In the genomic region with DNA sequence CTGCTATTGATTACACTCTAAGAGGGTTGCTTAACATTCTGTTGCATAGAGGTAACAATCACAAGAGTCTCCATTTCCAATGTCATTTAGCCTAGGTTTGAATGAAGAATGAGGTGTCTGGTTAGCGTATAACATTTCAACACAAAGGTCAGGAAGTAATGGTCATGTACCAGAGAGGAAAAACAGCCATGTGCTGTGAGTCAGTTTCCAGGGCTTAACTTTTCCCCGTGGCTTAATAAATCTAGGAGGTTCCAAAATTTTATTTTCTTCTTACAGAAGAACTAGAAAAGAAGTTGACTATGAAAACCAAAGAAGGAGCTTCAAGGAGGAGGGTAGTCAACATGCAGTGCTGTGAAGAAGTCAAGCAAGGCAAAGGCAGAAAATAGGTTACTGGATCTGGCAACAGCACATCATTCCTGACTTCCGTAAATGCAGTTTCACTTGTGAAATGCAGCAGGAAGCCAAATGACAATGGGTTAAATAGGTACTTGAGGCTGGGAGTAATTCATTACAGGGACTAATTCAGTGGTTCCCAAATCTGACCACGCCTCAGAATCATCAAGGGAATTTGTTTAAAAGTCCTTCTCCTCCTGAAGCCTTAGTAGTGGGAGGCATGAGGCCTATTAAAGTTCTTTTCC, we compare ENCODE assay signal across 16 cellular contexts. TPM values are rescaled to one million over a fixed set of nuclear protein-coding genes. Genes with fewer than 3 reads are reported as not detected.
DNase-seq lines count a peak whose midpoint lies in the region; ATAC-seq, FAIRE-seq and TF ChIP-seq lines count a peak whose summit lies in the region.
"Had no signal": no experiment of that assay in that cellular context is flagged by ENCODE, and none has a peak within 500 bp of the region (broad histone marks: within the 10 kb centered on the region; RNA-seq: fewer than 3 reads in every experiment).

No MANE protein-coding gene starts in this region.

- TF ChIP-seq CTCF in NB4 (IDR thresholded peaks at IDR 0.05; ENCODE audit: low read depth, low read length) (no peak), SK-N-SH (IDR thresholded peaks at IDR 0.05) (no peak)

- H3K4me1 ChIP-seq in CD8-positive, alpha-beta memory T cell (ENCODE audit: insufficient read depth, low read length): no peaks in the 10 kb centered on the region
- no peaks in the 10 kb centered on the region for H3K4me1 ChIP-seq in SK-N-SH (ENCODE audit: control insufficient read depth in 1 of 2, insufficient read depth in 2 of 2, low read depth in 1 of 2, low read length in 1 of 2)

- no peak overlapping the region for H3K4me2 ChIP-seq in SK-N-SH

- peaks cover 6% of the 10 kb centered on the region for H3F3A ChIP-seq in SK-N-SH (replicated peaks; ENCODE audit: insufficient read depth)

- CTCF ChIA-PET in CD8-positive, alpha-beta memory T cell (lab: Charles Lee): no interaction called here
- CTCF ChIA-PET in SK-N-SH (lab: Yijun Ruan, JAX): interaction anchor here (1.2 to 2.4 kb wide), 3 partner anchors 14 to 49 kb away, joined by 3 to 6 read pairs (median 4); no protein-coding TSS in a partner anchor

- no peaks in the 10 kb centered on the region for H3K27me3 ChIP-seq in CD8-positive, alpha-beta memory T cell (ENCODE audit: insufficient read depth, low read length, poor library complexity, severe bottlenecking)
- no peaks in the 10 kb centered on the region for H3K27me3 ChIP-seq in SK-N-SH (ENCODE audit: insufficient read depth)
- H3K27me3 ChIP-seq: ovary had no signal

- no peaks in the 10 kb centered on the region for H3K9me3 Mint-ChIP-seq in CD8-positive, alpha-beta memory T cell
- H3K9me3 Mint-ChIP-seq: effector memory CD8-positive, alpha-beta T cell had no signal

- 90% methylated on average over 4 of the region's 4 CpGs for WGBS in SK-N-SH (ENCODE audit: low lambda C conversion rate)

- TF ChIP-seq RAD21 in SK-N-SH (IDR thresholded peaks at IDR 0.05; ENCODE audit: low read length): no peak

- no peaks in the 10 kb centered on the region for H4K20me1 ChIP-seq in SK-N-SH (ENCODE audit: insufficient read depth)

- H3K9ac ChIP-seq in SK-N-SH: no peak overlapping the region

- no peak overlapping the region for H3K4me3 Mint-ChIP-seq in CD8-positive, alpha-beta memory T cell
- H3K4me3 Mint-ChIP-seq: effector memory CD8-positive, alpha-beta T cell had no signal

- H3K27me3 Mint-ChIP-seq in CD8-positive, alpha-beta memory T cell: peaks cover 0 to 1% of the 10 kb centered on the region in 2 donors
- H3K27me3 Mint-ChIP-seq: effector memory CD8-positive, alpha-beta T cell had no signal

- POLR2A ChIA-PET in CD8-positive, alpha-beta memory T cell (lab: Charles Lee): no interaction called here
- POLR2A ChIA-PET in SK-N-SH (lab: Yijun Ruan, JAX): no interaction called here

- ATAC-seq in GM21381 (IDR thresholded peaks at IDR 0.05; ENCODE audit: unreplicated experiment): no peak
- ATAC-seq: effector memory CD8-positive, alpha-beta T cell had no signal

- H3K27ac ChIP-seq in CD8-positive, alpha-beta memory T cell (ENCODE audit: low read depth, low read length): no peak overlapping the region
- H3K27ac ChIP-seq in SK-N-SH (ENCODE audit: low read depth in 2 of 2, low read length in 1 of 2): no peak overlapping the region
- H3K27ac ChIP-seq: ovary, WERI-Rb-1 had no signal

- H3K9me3 ChIP-seq in CD8-positive, alpha-beta memory T cell (ENCODE audit: low read length): no peaks in the 10 kb centered on the region
- no peaks in the 10 kb centered on the region for H3K9me3 ChIP-seq in SK-N-SH
- H3K9me3 ChIP-seq: ovary had no signal

- FAIRE-seq in GM12891 (lab: Jason Lieb, UNC) (peak; percentile 55), frontal cortex (lab: Jason Lieb, UNC) (no peak)
- FAIRE-seq: islet of Langerhans had no signal

- TF ChIP-seq POLR2A in GM12891 (IDR thresholded peaks at IDR 0.05; ENCODE audit: low read depth, low read length) (no peak), NB4 (IDR thresholded peaks at IDR 0.05; ENCODE audit: extremely low read depth, insufficient read length) (no peak)

- H3K36me3 ChIP-seq in CD8-positive, alpha-beta memory T cell (ENCODE audit: insufficient read depth, low read length): no peaks in the 10 kb centered on the region
- H3K36me3 ChIP-seq in SK-N-SH (replicated peaks in 1 of 2; ENCODE audit: control insufficient read depth in 1 of 2, insufficient read depth in 2 of 2, low read length in 1 of 2): peaks cover 20 to 21% of the 10 kb centered on the region in 2 experiments
- H3K36me3 ChIP-seq: ovary, WERI-Rb-1 had no signal

- peaks cover 4 to 6% (median 5%) of the 10 kb centered on the region in 3 donors for H3K4me1 Mint-ChIP-seq in CD8-positive, alpha-beta memory T cell

- DNase-seq in GM12891 (ENCODE audit: insufficient read length, low spot score): no peak
- DNase-seq in NB4 (ENCODE audit: low read depth): peak; percentile 79
- peak; percentile 81 for DNase-seq in dermis blood vessel endothelial cell
- peak; percentile 84 for DNase-seq in renal cortical epithelial cell (ENCODE audit: low read depth)
- DNase-seq in CD8-positive, alpha-beta memory T cell: no peak
- no peak for DNase-seq in frontal cortex (ENCODE audit: low spot score in 2 of 2)
- no peak for DNase-seq in SK-N-SH
- DNase-seq: activated gamma-delta T cell treated with Interleukin-2 at 50 U/mL for 16 hours; effector memory CD8-positive, alpha-beta T cell; OCI-M1; ovary; stimulated activated CD4-positive, alpha-beta T cell treated with anti-CD3 and anti-CD28 coated beads, Interleukin-12 subunit alpha, Interleukin-12 subunit beta, amount 100 ng/mL, for 4 hours; WERI-Rb-1 had no signal

- no peaks in the 10 kb centered on the region for H3K79me2 ChIP-seq in SK-N-SH (ENCODE audit: insufficient read depth)

- peak overlapping the region in 1 of 8 donors; percentile 7 for H3K27ac Mint-ChIP-seq in CD8-positive, alpha-beta memory T cell
- H3K27ac Mint-ChIP-seq: effector memory CD8-positive, alpha-beta T cell had no signal

- no peaks in the 10 kb centered on the region for H3K9me2 ChIP-seq in SK-N-SH

- H2AFZ ChIP-seq in SK-N-SH (ENCODE audit: low read depth): no peak overlapping the region

- TF ChIP-seq EP300 in SK-N-SH (IDR thresholded peaks at IDR 0.05; ENCODE audit: borderline replicate concordance in 1 of 2, low read depth in 1 of 2, low read length in 1 of 2): no peak

- H3K4me3 ChIP-seq in NB4 (ENCODE audit: low read depth, low read length) (no peak overlapping the region), SK-N-SH (ENCODE audit: low read depth in 2 of 2, low read length in 1 of 2) (no peak overlapping the region)
- no peak overlapping the region for H3K4me3 ChIP-seq in CD8-positive, alpha-beta memory T cell (ENCODE audit: low read length)
- H3K4me3 ChIP-seq: ovary had no signal

- peaks cover 9 to 32% (median 22%) of the 10 kb centered on the region in 3 donors for H3K36me3 Mint-ChIP-seq in CD8-positive, alpha-beta memory T cell

TF ChIP-seq in GM12891, 5 proteins besides CTCF, POLR2A, EP300 and RAD21:
- TF ChIP-seq PAX5 (IDR thresholded peaks at IDR 0.05; ENCODE audit: insufficient read depth, low read length, severe bottlenecking) (no peak), POU2F2 (IDR thresholded peaks at IDR 0.05; ENCODE audit: low read depth, low read length) (no peak), SPI1 (IDR thresholded peaks at IDR 0.05; ENCODE audit: low read depth, low read length) (no peak), TAF1 (IDR thresholded peaks at IDR 0.05; ENCODE audit: low read depth, low read length) (no peak)

TF ChIP-seq in SK-N-SH, 30 proteins besides CTCF, POLR2A, EP300 and RAD21:
- TF ChIP-seq SMC3 (IDR thresholded peaks at IDR 0.05; ENCODE audit: low read depth, low read length) (no peak), FOXJ3 (CRISPR knock-in tag; IDR thresholded peaks at IDR 0.05) (no peak), CHD2 (IDR thresholded peaks at IDR 0.05; ENCODE audit: low read length, partially characterized antibody) (no peak), GABPA (IDR thresholded peaks at IDR 0.05; ENCODE audit: low read depth) (no peak), YY1 (IDR thresholded peaks at IDR 0.05; ENCODE audit: low read depth) (no peak), POLR2AphosphoS5 (IDR thresholded peaks at IDR 0.05; ENCODE audit: low read depth, low read length) (no peak), JUND (IDR thresholded peaks at IDR 0.05) (no peak)

RNA-seq across cellular contexts. Expression of a gene that starts 8.5 kb away (rescaled TPM):
- polyA plus RNA-seq in GM12891 (2012; ENCODE audit: low read depth, missing spikeins): 0.21 TPM
- 0.14 and 0.51 TPM in 2 replicates for total RNA-seq in dermis blood vessel endothelial cell
- total RNA-seq in renal cortical epithelial cell: 0.05 TPM in 1 of 2 replicates, not detected in the other
- total RNA-seq in CD8-positive, alpha-beta memory T cell: under 1 TPM; 0.20 to 0.24 TPM
- polyA plus RNA-seq in CD8-positive, alpha-beta memory T cell: 0.16 TPM
- total RNA-seq in frontal cortex: under 0.01 TPM
- polyA plus RNA-seq in SK-N-SH (2012; rRNA removed): 0.08 and 0.18 TPM in 2 replicates
- 0.01 and 0.03 TPM in 2 replicates for polyA plus RNA-seq in SK-N-SH (2012; cell fraction: cytosol; rRNA removed)
- 1.4 and 1.6 TPM in 2 replicates for polyA plus RNA-seq in SK-N-SH (2012; cell fraction: nucleus; rRNA removed)
- total RNA-seq: MCF 10A had no signal

RNA-seq across cellular contexts. Expression of a gene that starts 28.9 kb away (rescaled TPM):
- 37.6 TPM for polyA plus RNA-seq in GM12891 (2012; ENCODE audit: low read depth, missing spikeins)
- total RNA-seq in dermis blood vessel endothelial cell (48.2 and 65.5 TPM in 2 replicates), renal cortical epithelial cell (35.0 and 53.3 TPM in 2 replicates), frontal cortex (64.0 TPM)
- total RNA-seq in CD8-positive, alpha-beta memory T cell: 10 to 100 TPM; 27.1 to 27.2 TPM
- 36.0 TPM for polyA plus RNA-seq in CD8-positive, alpha-beta memory T cell
- polyA plus RNA-seq in SK-N-SH (2012; rRNA removed): 11.3 and 16.2 TPM in 2 replicates
- 17.5 and 20.7 TPM in 2 replicates for polyA plus RNA-seq in SK-N-SH (2012; cell fraction: cytosol; rRNA removed)
- polyA plus RNA-seq in SK-N-SH (2012; cell fraction: nucleus; rRNA removed): 7.6 and 10.7 TPM in 2 replicates

Comparison
In these comparisons a context has a peak if more than half of its experiments do, and no peak if none do; other contexts are left out.
1. DNase-seq: peak in NB4 (single experiment), dermis blood vessel endothelial cell (single experiment) and renal cortical epithelial cell (single experiment); none in GM12891 (single experiment), CD8-positive, alpha-beta memory T cell (0 of 5), frontal cortex (0 of 2) and SK-N-SH (single experiment).